In the genomic region with DNA sequence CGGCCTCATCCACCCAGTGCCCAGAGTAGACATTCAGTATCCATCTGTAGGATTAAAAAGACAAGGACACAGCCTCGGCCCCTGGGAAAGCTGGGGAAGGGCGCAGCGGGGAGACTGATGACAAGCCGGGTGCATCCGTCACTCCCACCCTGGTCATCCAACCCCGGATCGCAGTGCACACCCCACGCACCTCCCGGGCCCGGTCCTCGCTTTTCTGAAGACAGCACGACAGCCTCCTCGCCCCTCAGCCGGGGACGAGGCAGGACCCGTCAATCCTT, we compare ENCODE assay signal across 8 cellular contexts. TPM values are rescaled to one million over a fixed set of nuclear protein-coding genes. Genes with fewer than 3 reads are reported as not detected.
DNase-seq lines count a peak whose midpoint lies in the region; ATAC-seq and TF ChIP-seq lines count a peak whose summit lies in the region.

No MANE protein-coding gene starts in this region.

- H3K9me3 ChIP-seq in WERI-Rb-1 (ENCODE audit: severe bottlenecking): no peaks in the 10 kb centered on the region
- no peaks in the 10 kb centered on the region for H3K9me3 ChIP-seq in neural cell (ENCODE audit: low read length)

- DNase-seq in activated CD4-positive, alpha-beta T cell treated with anti-CD3 and anti-CD28 coated beads for 48 hours: peak; percentile 52
- DNase-seq in activated CD4-positive, alpha-beta T cell treated with anti-CD3 and anti-CD28 coated beads for 1 hour: no peak
- peak; percentile 30 for DNase-seq in WERI-Rb-1
- no peak for DNase-seq in endothelial cell (ENCODE audit: low spot score)
- DNase-seq in NCI-H187 treated with DMSO at 0.1 percent for 48 hours (lab: John Stamatoyannopoulos, UW): no peak

- H3K27me3 Mint-ChIP-seq in endothelial cell (ENCODE audit: unreplicated experiment): peaks cover 21% of the 10 kb centered on the region

- no peaks in the 10 kb centered on the region for H3K9me2 ChIP-seq in neural cell (ENCODE audit: insufficient read depth, low read length)

- peak overlapping the region; percentile 71 for H2AFZ ChIP-seq in neural cell (ENCODE audit: low read depth, low read length)

- H3K36me3 Mint-ChIP-seq in endothelial cell (ENCODE audit: low read depth, unreplicated experiment): peaks cover 10% of the 10 kb centered on the region

- H3K27me3 ChIP-seq in WERI-Rb-1 (ENCODE audit: insufficient read depth, low read depth, severe bottlenecking) (no peaks in the 10 kb centered on the region), neural cell (ENCODE audit: insufficient read depth, low read depth, low read length) (no peaks in the 10 kb centered on the region)

- H3K9ac ChIP-seq in neural cell (ENCODE audit: low read length): peak overlapping the region; percentile 95

- H3K79me2 ChIP-seq in neural cell (replicated peaks; ENCODE audit: insufficient read depth, low read length): peaks cover 46% of the 10 kb centered on the region

- TF ChIP-seq RAD21 in neural cell (conservative IDR thresholded peaks at IDR 0.05): no peak

- TF ChIP-seq EP300 in neural cell (conservative IDR thresholded peaks at IDR 0.05; ENCODE audit: poor library complexity, severe bottlenecking): no peak

- peak overlapping the region; percentile 97 for H3K27ac Mint-ChIP-seq in endothelial cell (ENCODE audit: unreplicated experiment)

- H3F3A ChIP-seq in neural cell (ENCODE audit: insufficient read depth, low read length, poor library complexity, severe bottlenecking): peaks cover 3% of the 10 kb centered on the region

- peak overlapping the region; percentile 94 for H3K27ac ChIP-seq in WERI-Rb-1
- H3K27ac ChIP-seq in neural cell (ENCODE audit: low read length): peak overlapping the region; percentile 94

- TF ChIP-seq CTCF in WERI-Rb-1 (IDR thresholded peaks at IDR 0.05; ENCODE audit: low read depth, low read length): no peak
- no peak for TF ChIP-seq CTCF in endothelial cell (IDR thresholded peaks at IDR 0.05; ENCODE audit: unreplicated experiment)
- no peak for TF ChIP-seq CTCF in neural cell (IDR thresholded peaks at IDR 0.05; ENCODE audit: poor library complexity, severe bottlenecking)

- H3K4me2 ChIP-seq in neural cell (ENCODE audit: low read length): peak overlapping the region; percentile 67

- peaks cover 39% of the 10 kb centered on the region for H3K4me1 Mint-ChIP-seq in endothelial cell (ENCODE audit: unreplicated experiment)

- H3K4me3 ChIP-seq in WERI-Rb-1 (ENCODE audit: low read depth, low read length) (peak overlapping the region; percentile 86), neural cell (ENCODE audit: low read length) (peak overlapping the region; percentile 97)

- H3K36me3 ChIP-seq in WERI-Rb-1 (peaks cover 20% of the 10 kb centered on the region), neural cell (ENCODE audit: insufficient read depth, low read length) (no peaks in the 10 kb centered on the region)

- peak overlapping the region; percentile 99 for H3K4me3 Mint-ChIP-seq in endothelial cell (ENCODE audit: unreplicated experiment)

- ATAC-seq in HG03439 (IDR thresholded peaks at IDR 0.05; ENCODE audit: unreplicated experiment) (no peak), HG03521 (IDR thresholded peaks at IDR 0.05; ENCODE audit: unreplicated experiment) (no peak)

- H3K9me3 Mint-ChIP-seq in endothelial cell (ENCODE audit: unreplicated experiment): no peaks in the 10 kb centered on the region

- H4K20me1 ChIP-seq in neural cell (ENCODE audit: insufficient read depth): no peaks in the 10 kb centered on the region

TF ChIP-seq in neural cell, 6 proteins besides CTCF, POLR2A, EP300 and RAD21:
- peak; percentile 56 for TF ChIP-seq REST (IDR thresholded peaks at IDR 0.05; ENCODE audit: borderline replicate concordance)
- TF ChIP-seq SMC3 (conservative IDR thresholded peaks at IDR 0.05; ENCODE audit: poor library complexity): no peak

RNA-seq across cellular contexts. Expression of gene FCHSD2, which starts 1.1 kb away (rescaled TPM):
- 45.3 TPM for total RNA-seq in endothelial cell (ENCODE audit: unreplicated experiment)
- 40.8 and 44.0 TPM in 2 replicates for polyA plus RNA-seq in neural cell
- polyA minus RNA-seq in neural cell: 47.7 and 53.1 TPM in 2 replicates

Comparison
In these comparisons a context has a peak if more than half of its experiments do, and no peak if none do; other contexts are left out.
1. DNase-seq: peak in activated CD4-positive, alpha-beta T cell treated with anti-CD3 and anti-CD28 coated beads for 48 hours (single experiment) and WERI-Rb-1 (single experiment); none in activated CD4-positive, alpha-beta T cell treated with anti-CD3 and anti-CD28 coated beads for 1 hour (single experiment), endothelial cell (single experiment) and NCI-H187 treated with DMSO at 0.1 percent for 48 hours (single experiment).